19 cellular contexts compared by ENCODE assay signal in genomic region chr19:16281743-16282142, GRCh38.
"Had no signal": no experiment of that assay in that cellular context is flagged by ENCODE, and none has a peak within 500 bp of the region (broad histone marks: within the 10 kb centered on the region; RNA-seq: fewer than 3 reads in every experiment).

No MANE protein-coding gene starts in this region.

- H3K36me3 ChIP-seq: brain microvascular endothelial cell, colonic mucosa, transverse colon had no signal

- ATAC-seq: activated CD4-positive, alpha-beta T cell treated with anti-CD3 and anti-CD28 coated beads for 36 hours; activated CD8-positive, alpha-beta memory T cell treated with anti-CD3 and anti-CD28 coated beads, Interleukin-2, amount 10 ng/mL, durations not matched to agents 7 days and 5 days; SK-N-SH treated with all-trans-retinoic acid at 6 μM for 48 hours; T-cell; WTC11 had no signal

- DNase-seq: activated CD4-positive, alpha-beta memory T cell treated with anti-CD3 and anti-CD28 coated beads for 36 hours; activated CD4-positive, alpha-beta T cell treated with anti-CD3 and anti-CD28 coated beads for 36 hours; activated CD8-positive, alpha-beta memory T cell treated with anti-CD3 and anti-CD28 coated beads, Interleukin-2, amount 10 ng/mL, durations not matched to agents 7 days and 5 days; brain microvascular endothelial cell; colonic mucosa; hippocampal formation; islet precursor cell; mammary epithelial cell; midbrain; occipital lobe; posterior cingulate gyrus; retina; stimulated activated CD4-positive, alpha-beta T cell treated with anti-CD3 and anti-CD28 coated beads, Interleukin-12 subunit alpha, Interleukin-12 subunit beta, amount 100 ng/mL, for 4 hours; stimulated activated CD4-positive, alpha-beta T cell treated with anti-CD3 and anti-CD28 coated beads, Interleukin-1b, Interleukin-23, amount 100 ng/mL, for 48 hours; stimulated activated naive CD4-positive, alpha-beta T cell treated with Interleukin-2 at 50 U/mL for 16 hours; T-cell; transverse colon had no signal

- H3K27ac ChIP-seq: brain microvascular endothelial cell, colonic mucosa had no signal

- H3K4me1 ChIP-seq: colonic mucosa had no signal

- H3K9me3 ChIP-seq: colonic mucosa, transverse colon had no signal

- H3K27me3 ChIP-seq: brain microvascular endothelial cell, colonic mucosa had no signal

- H3K4me3 ChIP-seq: colonic mucosa, transverse colon had no signal
